ENCODE assay signal across 17 cellular contexts in the genomic region with DNA sequence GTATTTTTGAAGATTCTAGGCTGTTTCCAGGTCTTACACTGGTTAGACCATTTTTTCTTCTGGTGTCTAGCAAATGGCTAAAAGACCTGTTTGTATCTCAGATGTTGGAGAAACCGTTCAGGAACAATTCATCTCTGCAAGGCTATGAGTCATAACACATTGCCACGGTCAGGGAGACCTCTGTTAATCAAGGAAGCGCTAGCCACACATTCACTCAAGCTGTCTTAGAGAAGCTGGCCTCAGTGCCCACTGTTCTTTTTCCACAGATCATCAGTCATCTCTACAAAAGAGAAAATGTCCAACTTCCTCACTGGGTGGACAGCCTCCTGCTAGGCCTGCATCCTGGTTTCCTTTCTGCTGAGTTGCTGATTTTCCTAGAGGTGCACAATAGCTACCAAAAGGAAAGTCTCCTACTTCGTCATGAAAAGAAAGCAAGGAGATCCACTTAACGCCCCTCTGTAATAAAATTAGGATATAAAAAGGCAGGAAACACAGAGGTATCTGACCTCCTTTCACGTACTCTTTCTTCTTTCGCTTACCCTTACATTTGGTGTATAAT.
A peak's percentile ranks its signal among the peaks of the same experiment; 100 is the strongest.
DNase-seq lines count a peak whose midpoint lies in the region; ATAC-seq and TF ChIP-seq lines count a peak whose summit lies in the region.
"Had no signal": no experiment of that assay in that cellular context is flagged by ENCODE, and none has a peak within 500 bp of the region (broad histone marks: within the 10 kb centered on the region; RNA-seq: fewer than 3 reads in every experiment).

No MANE protein-coding gene starts in this region.

- intact Hi-C loops in mucosa of descending colon (cut with DNase I, micrococcal nuclease): no loop called here
- intact Hi-C loops in OCI-LY7 (cut with micrococcal nuclease; ENCODE audit: unreplicated experiment): no loop called here

- WGBS in GM23248 (ENCODE audit: low coverage in 1 of 2, low lambda C conversion rate in 2 of 2, missing lambda C conversion rate in 2 of 2), 2 experiments: 73 to 74% methylated on average over 7 of the region's 7 CpGs

- H4K20me1 ChIP-seq in GM23248 (ENCODE audit: insufficient read depth): no peaks in the 10 kb centered on the region
- H4K20me1 ChIP-seq in OCI-LY7 (ENCODE audit: insufficient read depth, low read length): no peaks in the 10 kb centered on the region

- TF ChIP-seq CTCF in epithelial cell of esophagus (IDR thresholded peaks at IDR 0.05; ENCODE audit: insufficient read depth, low read depth, low read length, missing control alignments) (no peak), mucosa of descending colon (IDR thresholded peaks at IDR 0.05) (no peak), OCI-LY7 (conservative IDR thresholded peaks at IDR 0.05; ENCODE audit: low read length) (no peak)

- H3K79me2 ChIP-seq in GM23248 (ENCODE audit: insufficient read depth) (peaks cover 20% of the 10 kb centered on the region), OCI-LY7 (ENCODE audit: insufficient read depth, low read depth, low read length) (no peaks in the 10 kb centered on the region)

- DNase-seq in GM23248: peak; percentile 54
- DNase-seq in RPMI7951 (ENCODE audit: low read depth): peak; percentile 89
- DNase-seq in epithelial cell of esophagus (ENCODE audit: low read depth): peak; percentile 35
- DNase-seq in mucosa of descending colon: no peak
- DNase-seq in NCI-H1105 treated with DMSO at 0.1 percent for 48 hours (lab: John Stamatoyannopoulos, UW): no peak
- no peak for DNase-seq in retina
- no peak for DNase-seq in iPS-NIHi7 (ENCODE audit: extremely low spot score)
- DNase-seq in OCI-LY7 (ENCODE audit: low spot score): no peak
- DNase-seq: activated B cell treated with CpG ODN at 0.5 μM for 24 hours; activated T-cell treated with anti-CD3 and anti-CD28 coated beads, Interleukin-2, amount 50 U/mL, for 24 hours; immature natural killer cell; NCI-H1417; NCI-H524 treated with DMSO at 0.1 percent for 48 hours; SJCRH30; small intestine had no signal

- H3K9me2 ChIP-seq in GM23248 (ENCODE audit: insufficient read depth): no peaks in the 10 kb centered on the region
- no peaks in the 10 kb centered on the region for H3K9me2 ChIP-seq in OCI-LY7 (ENCODE audit: insufficient read depth, low read length)

- H3K4me3 ChIP-seq in GM23248 (no peak overlapping the region), epithelial cell of esophagus (ENCODE audit: low read length) (no peak overlapping the region), mucosa of descending colon (no peak overlapping the region), OCI-LY7 (ENCODE audit: low read depth, low read length, poor library complexity, severe bottlenecking) (no peak overlapping the region)
- H3K4me3 ChIP-seq: SJCRH30, suprapubic skin had no signal

- ATAC-seq in mucosa of descending colon: peak; percentile 31
- ATAC-seq: natural killer cell treated with Interleukin-12 subunit alpha and Interleukin-12 subunit beta and Interleukin-15 and Interleukin-18, amount 100 ng/mL, for 72 hours had no signal

- H3K36me3 ChIP-seq in GM23248 (ENCODE audit: low read depth) (no peaks in the 10 kb centered on the region), mucosa of descending colon (ENCODE audit: low read depth) (no peaks in the 10 kb centered on the region), OCI-LY7 (ENCODE audit: insufficient read depth, low read length) (no peaks in the 10 kb centered on the region)
- H3K36me3 ChIP-seq: SJCRH30, suprapubic skin had no signal

- H3K27ac ChIP-seq in GM23248: no peak overlapping the region
- no peak overlapping the region for H3K27ac ChIP-seq in OCI-LY7 (ENCODE audit: low read depth, low read length, poor library complexity, severe bottlenecking)
- H3K27ac ChIP-seq: SJCRH30, suprapubic skin had no signal

- H3K4me2 ChIP-seq in GM23248 (ENCODE audit: unreplicated experiment) (peak overlapping the region; percentile 26), OCI-LY7 (ENCODE audit: low read length) (no peak overlapping the region)

- H3K27me3 ChIP-seq in GM23248 (replicated peaks; ENCODE audit: insufficient read depth): no peaks in the 10 kb centered on the region
- H3K27me3 ChIP-seq: SJCRH30, suprapubic skin had no signal

- H2AFZ ChIP-seq in GM23248 (no peak overlapping the region), OCI-LY7 (ENCODE audit: low read length) (no peak overlapping the region)

- peaks cover 35% of the 10 kb centered on the region for H3K4me1 ChIP-seq in GM23248 (ENCODE audit: insufficient read depth)
- no peaks in the 10 kb centered on the region for H3K4me1 ChIP-seq in mucosa of descending colon (ENCODE audit: low read depth)
- no peaks in the 10 kb centered on the region for H3K4me1 ChIP-seq in OCI-LY7 (ENCODE audit: insufficient read depth, low read length, poor library complexity, severe bottlenecking)
- H3K4me1 ChIP-seq: suprapubic skin had no signal

- no peak overlapping the region for H3K9ac ChIP-seq in GM23248

- CTCF ChIA-PET in OCI-LY7 (lab: Charles Lee; ENCODE audit: unreplicated experiment): no interaction called here

- BruUV-seq in OCI-LY7 (replicated peaks; lab: Mats Ljungman, UMichigan): no TSS peak

- H3K9me3 ChIP-seq in GM23248 (ENCODE audit: low read depth): no peaks in the 10 kb centered on the region
- no peaks in the 10 kb centered on the region for H3K9me3 ChIP-seq in mucosa of descending colon
- no peaks in the 10 kb centered on the region for H3K9me3 ChIP-seq in OCI-LY7 (ENCODE audit: low read length)
- H3K9me3 ChIP-seq: SJCRH30, suprapubic skin had no signal

- POLR2A ChIA-PET in OCI-LY7 (lab: Charles Lee): interaction anchor here (0.7 kb wide), 1 partner anchor 18 kb away, joined by 3 read pairs; no protein-coding TSS in a partner anchor

- in situ Hi-C loops in GM23248 (cut with MboI): no loop called here

- H3F3A ChIP-seq in GM23248 (ENCODE audit: insufficient read depth): peaks cover 33% of the 10 kb centered on the region; the same call in 1 of the 2 replicates

Comparison
In these comparisons a context has a peak if more than half of its experiments do, and no peak if none do; other contexts are left out.
1. DNase-seq: peak in GM23248 (single experiment), RPMI7951 (single experiment) and epithelial cell of esophagus (single experiment); none in mucosa of descending colon (0 of 3), NCI-H1105 treated with DMSO at 0.1 percent for 48 hours (single experiment), retina (single experiment), iPS-NIHi7 (single experiment) and OCI-LY7 (single experiment).